8 cellular contexts compared by ENCODE assay signal in genomic region chr2:176001281-176001902, GRCh38. TPM values are rescaled to one million over a fixed set of nuclear protein-coding genes. Genes with fewer than 3 reads are reported as not detected.
DNase-seq lines count a peak whose midpoint lies in the region; ATAC-seq and TF ChIP-seq lines count a peak whose summit lies in the region.

No MANE protein-coding gene starts in this region.

- H4K20me1 ChIP-seq in fibroblast of lung (ENCODE audit: control insufficient read depth, extremely low read depth, insufficient read depth, low read length): no peaks in the 10 kb centered on the region

- no peaks in the 10 kb centered on the region for H3K36me3 ChIP-seq in fibroblast of lung (ENCODE audit: control insufficient read depth, insufficient read depth, low read length)

- H3K4me3 Mint-ChIP-seq in activated T-cell treated with anti-CD3 and anti-CD28 coated beads, Interleukin-2, amount 50 U/mL, for 4 hours: peak overlapping the region; percentile 93
- H3K4me3 Mint-ChIP-seq in nephron: peak overlapping the region; percentile 84 to 96 (median 92)

- H3K27me3 ChIP-seq in fibroblast of lung (ENCODE audit: control insufficient read depth, insufficient read depth, low read length): no peaks in the 10 kb centered on the region

- ATAC-seq in GM19328 (IDR thresholded peaks at IDR 0.05; ENCODE audit: unreplicated experiment): peak; percentile 53
- peak; percentile 55 for ATAC-seq in HG03439 (IDR thresholded peaks at IDR 0.05; ENCODE audit: unreplicated experiment)
- peak; percentile 53 to 58 for ATAC-seq in activated T-cell treated with anti-CD3 and anti-CD28 coated beads, Interleukin-2, amount 50 U/mL, for 4 hours

- peak overlapping the region; percentile 63 for H3K9ac ChIP-seq in fibroblast of lung (ENCODE audit: insufficient read depth, low read length)

- no peak for TF ChIP-seq CTCF in C4-2B (conservative IDR thresholded peaks at IDR 0.05)
- no peak for TF ChIP-seq CTCF in fibroblast of lung (conservative IDR thresholded peaks at IDR 0.05 in 1 of 2, IDR thresholded peaks at IDR 0.05 in 1 of 2; ENCODE audit: low read depth in 1 of 2, low read length in 2 of 2)
- TF ChIP-seq CTCF in nephron (IDR thresholded peaks at IDR 0.05; ENCODE audit: unreplicated experiment in 3 of 3): no peak

- DNase-seq in NCI-H82 treated with DMSO at 0.1 percent for 48 hours (lab: John Stamatoyannopoulos, UW; ENCODE audit: unreplicated experiment) (peak; percentile 64), fibroblast of lung (ENCODE audit: low read depth in 2 of 2) (peak; percentile 46 to 52), substantia nigra (lab: John Stamatoyannopoulos, UW) (peak in 33 of 49 donors; percentile 8 to 79 (median 34))
- DNase-seq in activated T-cell treated with anti-CD3 and anti-CD28 coated beads, Interleukin-2, amount 50 U/mL, for 4 hours: peak; percentile 30

- peaks cover 33% of the 10 kb centered on the region for H3K79me2 ChIP-seq in fibroblast of lung (ENCODE audit: control insufficient read depth, insufficient read depth, low read length)

- peaks cover 2% of the 10 kb centered on the region for H3K36me3 Mint-ChIP-seq in activated T-cell treated with anti-CD3 and anti-CD28 coated beads, Interleukin-2, amount 50 U/mL, for 4 hours (ENCODE audit: insufficient read depth)
- H3K36me3 Mint-ChIP-seq in nephron (ENCODE audit: low read depth): no peaks in the 10 kb centered on the region

- H3K27ac ChIP-seq in C4-2B (peak overlapping the region; percentile 76), fibroblast of lung (ENCODE audit: insufficient read depth, low read length) (peak overlapping the region; percentile 77), substantia nigra (ENCODE audit: low read depth, low read length, poor library complexity, severe bottlenecking) (peak overlapping the region; percentile 85)

- H3K9me3 ChIP-seq in fibroblast of lung (ENCODE audit: control insufficient read depth, insufficient read depth, low read depth, low read length): no peaks in the 10 kb centered on the region

- peaks cover 21% of the 10 kb centered on the region for H3K4me1 Mint-ChIP-seq in activated T-cell treated with anti-CD3 and anti-CD28 coated beads, Interleukin-2, amount 50 U/mL, for 4 hours (ENCODE audit: low read depth)
- H3K4me1 Mint-ChIP-seq in nephron: peaks cover 36% of the 10 kb centered on the region

- H3K4me1 ChIP-seq in fibroblast of lung (ENCODE audit: control insufficient read depth, extremely low read depth, insufficient read depth, low read length): peaks cover 4% of the 10 kb centered on the region

- H2AFZ ChIP-seq in fibroblast of lung (ENCODE audit: low read length): peak overlapping the region; percentile 94

- no peaks in the 10 kb centered on the region for H3K9me3 Mint-ChIP-seq in activated T-cell treated with anti-CD3 and anti-CD28 coated beads, Interleukin-2, amount 50 U/mL, for 4 hours
- no peaks in the 10 kb centered on the region for H3K9me3 Mint-ChIP-seq in nephron

- peak overlapping the region; percentile 74 for H3K4me2 ChIP-seq in fibroblast of lung (ENCODE audit: extremely low read depth, insufficient read depth, low read length)

- H3K4me3 ChIP-seq in fibroblast of lung (replicated peaks in 1 of 4; ENCODE audit: control extremely low read depth in 1 of 4, insufficient read depth in 1 of 4, low read depth in 3 of 4, low read length in 4 of 4): peak overlapping the region; percentile 69 to 94 (median 79)

- peak overlapping the region; percentile 84 to 93 (median 91) for H3K27ac Mint-ChIP-seq in nephron

- H3K27me3 Mint-ChIP-seq in activated T-cell treated with anti-CD3 and anti-CD28 coated beads, Interleukin-2, amount 50 U/mL, for 4 hours (ENCODE audit: low read depth): no peaks in the 10 kb centered on the region
- no peaks in the 10 kb centered on the region for H3K27me3 Mint-ChIP-seq in nephron (ENCODE audit: low read depth)

RNA-seq across cellular contexts. Expression of gene LNPK, which starts 0.7 kb away (rescaled TPM):
- 10 to 100 TPM; 25.2 to 26.7 (median 25.6) TPM for total RNA-seq in activated T-cell treated with anti-CD3 and anti-CD28 coated beads, Interleukin-2, amount 50 U/mL, for 4 hours
- total RNA-seq in fibroblast of lung: 30.6 and 38.1 TPM in 2 replicates
- polyA plus RNA-seq in fibroblast of lung: 31.8 and 38.4 TPM in 2 replicates
- 21.0 and 24.1 TPM in 2 replicates for polyA plus RNA-seq in fibroblast of lung (2012)
- polyA minus RNA-seq in fibroblast of lung (ENCODE audit: low replicate concordance): 9.6 and 15.8 TPM in 2 replicates

Comparison
In these comparisons a context has a peak if more than half of its experiments do, and no peak if none do; other contexts are left out.
1. Peak in every context shown above with its lines: DNase-seq, ATAC-seq, H3K4me3 ChIP-seq and H3K27ac ChIP-seq.